Comparison of ENCODE assay signal across 11 cellular contexts in genomic region chr16:69927056-69927757, GRCh38. TPM values are rescaled to one million over a fixed set of nuclear protein-coding genes. Genes with fewer than 3 reads are reported as not detected.
A peak's percentile ranks its signal among the peaks of the same experiment; 100 is the strongest.
DNase-seq lines count a peak whose midpoint lies in the region; ATAC-seq and TF ChIP-seq lines count a peak whose summit lies in the region.
"Had no signal": no experiment of that assay in that cellular context is flagged by ENCODE, and none has a peak within 500 bp of the region (broad histone marks: within the 10 kb centered on the region; RNA-seq: fewer than 3 reads in every experiment).

No MANE protein-coding gene starts in this region.

- no peak for TF ChIP-seq CTCF in fibroblast of mammary gland (conservative IDR thresholded peaks at IDR 0.05; ENCODE audit: control insufficient read depth, insufficient read depth, low read depth, low read length)
- no peak for TF ChIP-seq CTCF in tibial nerve (IDR thresholded peaks at IDR 0.05)

- no peaks in the 10 kb centered on the region for H3K9me3 ChIP-seq in SJSA1 (replicated peaks)
- H3K9me3 ChIP-seq in tibial nerve: no peaks in the 10 kb centered on the region

- 49 to 59% methylated on average over 16 to 17 of the region's 17 CpGs for WGBS in tibial nerve, 2 donors

- H3K27me3 ChIP-seq in SJSA1 (replicated peaks) (no peaks in the 10 kb centered on the region), tibial nerve (no peaks in the 10 kb centered on the region)

- DNase-seq in SJSA1 (ENCODE audit: low read depth in 1 of 2, low spot score in 2 of 2) (peak in 1 of 2 experiments; percentile 43), fibroblast of mammary gland (ENCODE audit: low read depth) (peak; percentile 91), mucosa of gallbladder (ENCODE audit: low spot score) (peak; percentile 23), tibial nerve (ENCODE audit: low spot score in 2 of 2) (peak; percentile 64 to 80), NCI-H1092 treated with DMSO at 0.1 percent for 48 hours (lab: John Stamatoyannopoulos, UW) (no peak), RKO (ENCODE audit: low spot score) (no peak), NCI-H774 (lab: John Stamatoyannopoulos, UW) (no peak)
- DNase-seq: HCEC 1CT, KBM-7 had no signal

- peak in 1 of 2 donors; percentile 13 for TF ChIP-seq POLR2A in tibial nerve (IDR thresholded peaks at IDR 0.05)

- H3K4me3 ChIP-seq in SJSA1 (no peak overlapping the region), fibroblast of mammary gland (ENCODE audit: control insufficient read depth, low read depth, low read length) (no peak overlapping the region), tibial nerve (peak overlapping the region in 3 of 4 donors; percentile 4 to 48 (median 14))

- peak overlapping the region; percentile 29; the same call in 1 of the 2 replicates for H3K27ac ChIP-seq in SJSA1
- peak overlapping the region; percentile 68 to 97 (median 82) for H3K27ac ChIP-seq in tibial nerve
- H3K27ac ChIP-seq: parathyroid adenoma had no signal

- ATAC-seq in GM19397 (IDR thresholded peaks at IDR 0.05; ENCODE audit: unreplicated experiment): no peak

- H3K36me3 ChIP-seq in SJSA1 (peaks cover 49% of the 10 kb centered on the region), tibial nerve (peaks cover 3 to 38% (median 12%) of the 10 kb centered on the region in 3 donors)

- H3K4me1 ChIP-seq in SJSA1 (replicated peaks) (peaks cover 56% of the 10 kb centered on the region), tibial nerve (peaks cover 0 to 82% (median 32%) of the 10 kb centered on the region in 4 donors)
- H3K4me1 ChIP-seq: parathyroid adenoma had no signal

- TF ChIP-seq EP300 in tibial nerve (IDR thresholded peaks at IDR 0.05): peak in 1 of 2 donors; percentile 75

RNA-seq across cellular contexts. Expression of gene CLEC18A, which starts 23.9 kb away (rescaled TPM):
- total RNA-seq in SJSA1 (2014; rRNA removed; shearing (Covaris generic)): not detected in 2 replicates
- 3.6 TPM for total RNA-seq in mucosa of gallbladder
- total RNA-seq in tibial nerve: 1 to 10 TPM in 3 of 4 donors, not detected in 1; 1.2 to 2.4 (median 2.1) TPM

Comparison
In these comparisons a context has a peak if more than half of its experiments do, and no peak if none do; other contexts are left out.
1. DNase-seq: peak in fibroblast of mammary gland (single experiment), mucosa of gallbladder (single experiment) and tibial nerve (2 of 2); none in NCI-H1092 treated with DMSO at 0.1 percent for 48 hours (single experiment), RKO (single experiment) and NCI-H774 (single experiment).
2. H3K4me3 ChIP-seq: peak in tibial nerve (3 of 4); none in SJSA1 (single experiment) and fibroblast of mammary gland (single experiment).